8 cellular contexts compared by ENCODE assay signal in the genomic region with DNA sequence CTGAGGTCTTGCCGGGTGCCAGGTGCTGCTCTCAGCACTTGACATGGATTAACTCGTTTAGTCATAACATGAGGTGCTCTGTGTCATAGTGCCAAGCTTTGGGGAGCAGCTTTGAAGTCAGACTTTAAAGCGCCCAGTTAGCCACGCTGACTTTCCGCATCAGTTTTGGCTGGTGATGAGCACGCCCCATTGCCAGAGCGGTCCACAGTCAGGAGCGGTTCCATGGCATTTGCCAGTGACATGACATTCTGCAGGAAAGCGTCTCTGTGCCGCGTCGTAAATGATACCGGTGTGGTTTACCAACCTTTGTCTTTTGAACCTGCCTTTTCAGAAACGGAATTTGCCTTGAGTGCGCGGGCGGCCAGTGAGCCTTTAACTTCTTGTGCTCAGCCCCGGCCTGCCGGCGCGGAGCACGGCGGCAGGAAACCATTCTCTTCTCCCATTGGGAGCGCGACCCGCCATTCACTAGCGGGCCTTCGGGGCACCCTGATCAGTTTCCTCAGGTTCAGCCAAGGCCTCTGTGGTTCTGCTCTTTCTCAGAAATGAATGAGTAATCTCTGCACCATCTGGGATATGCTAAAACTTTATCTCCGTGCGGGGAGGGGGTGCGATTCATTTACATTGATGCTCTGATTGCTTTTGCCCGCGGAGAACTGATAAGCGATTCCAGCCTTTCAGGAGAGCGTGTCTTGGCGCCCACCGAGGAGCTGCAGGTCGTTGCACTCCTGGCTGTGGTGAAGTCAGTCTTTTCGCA. TPM values are rescaled to one million over a fixed set of nuclear protein-coding genes. Genes with fewer than 3 reads are reported as not detected.
DNase-seq lines count a peak whose midpoint lies in the region; ATAC-seq and TF ChIP-seq lines count a peak whose summit lies in the region.

No MANE protein-coding gene starts in this region.

- no peak overlapping the region for H3K27ac ChIP-seq in lower lobe of right lung

- TF ChIP-seq CTCF in lower lobe of right lung (IDR thresholded peaks at IDR 0.05) = no peak

- H3K36me3 ChIP-seq in lower lobe of right lung = no peaks in the 10 kb centered on the region

- peaks cover 13% of the 10 kb centered on the region for H3K27me3 ChIP-seq in lower lobe of right lung (ENCODE audit: low read depth)

- peak; percentile 62 for DNase-seq in D341Med (ENCODE audit: low spot score)
- peak; percentile 2 to 9 for DNase-seq in activated CD4-positive, alpha-beta T cell treated with anti-CD3 and anti-CD28 coated beads for 4 hours
- DNase-seq in ecto neural progenitor cell (ENCODE audit: low spot score) = peak; percentile 58
- peak; percentile 53 for DNase-seq in lower lobe of right lung
- peak; percentile 31 to 53 for DNase-seq in stimulated activated CD8-positive, alpha-beta memory T cell treated with anti-CD3 and anti-CD28 coated beads, Interleukin-2, amount 100 ng/mL, for 48 hours (ENCODE audit: low read depth in 2 of 2)
- no peak for DNase-seq in NCI-H774 (lab: John Stamatoyannopoulos, UW)

- intact Hi-C loops in lower lobe of right lung (cut with DNase I) = no loop called here

- H3K4me1 ChIP-seq in lower lobe of right lung = peaks cover 7% of the 10 kb centered on the region

- no peaks in the 10 kb centered on the region for H3K9me3 ChIP-seq in lower lobe of right lung

- ATAC-seq in HG02759 (IDR thresholded peaks at IDR 0.05; ENCODE audit: unreplicated experiment) (peak; percentile 69), lower lobe of right lung (peak; percentile 69 to 80), GM19035 (IDR thresholded peaks at IDR 0.05; ENCODE audit: unreplicated experiment) (no peak)

- peak overlapping the region; percentile 27 for H3K4me3 ChIP-seq in lower lobe of right lung

RNA-seq across cellular contexts. Expression of a gene that starts 1.7 kb away (rescaled TPM):
- not detected for total RNA-seq in lower lobe of right lung
